In the genomic region with DNA sequence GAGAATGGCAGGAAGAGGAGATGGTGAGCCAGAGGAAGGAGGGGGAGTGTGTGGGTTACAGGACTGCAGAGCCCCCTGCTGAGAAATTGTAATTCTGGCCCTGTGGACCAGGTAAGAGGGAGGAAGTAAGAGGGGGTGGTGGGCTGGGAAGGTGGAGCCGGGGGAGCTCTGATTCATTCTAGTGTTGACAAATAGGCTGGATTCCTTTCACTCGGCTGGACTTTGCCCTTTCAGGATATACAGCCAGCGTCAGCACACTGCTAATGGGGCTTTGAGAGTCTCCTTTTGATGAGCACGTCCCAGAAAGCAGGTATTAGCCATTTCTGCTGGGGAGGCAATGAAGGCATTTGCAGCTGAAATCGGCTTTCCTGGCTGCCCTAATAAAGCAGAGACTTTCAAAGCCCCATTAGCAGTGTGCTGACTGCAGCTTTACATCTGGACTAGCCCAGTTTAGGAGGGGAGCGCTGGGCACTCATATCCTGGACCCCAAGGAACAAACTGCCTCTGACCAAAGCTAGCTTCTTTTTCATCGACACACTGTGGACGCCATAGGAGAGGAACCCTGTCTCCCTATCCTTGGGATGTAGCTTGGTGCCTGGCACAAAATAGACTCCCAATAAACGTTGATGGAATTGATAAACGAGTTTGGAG, we compare ENCODE assay signal across 1 cellular context.
TF ChIP-seq lines count a peak whose summit lies in the region.

No MANE protein-coding gene starts in this region.

TF ChIP-seq in WTC11, 78 proteins besides CTCF, POLR2A, EP300 and RAD21 (continued from another document):
- TF ChIP-seq, protein P1, sequence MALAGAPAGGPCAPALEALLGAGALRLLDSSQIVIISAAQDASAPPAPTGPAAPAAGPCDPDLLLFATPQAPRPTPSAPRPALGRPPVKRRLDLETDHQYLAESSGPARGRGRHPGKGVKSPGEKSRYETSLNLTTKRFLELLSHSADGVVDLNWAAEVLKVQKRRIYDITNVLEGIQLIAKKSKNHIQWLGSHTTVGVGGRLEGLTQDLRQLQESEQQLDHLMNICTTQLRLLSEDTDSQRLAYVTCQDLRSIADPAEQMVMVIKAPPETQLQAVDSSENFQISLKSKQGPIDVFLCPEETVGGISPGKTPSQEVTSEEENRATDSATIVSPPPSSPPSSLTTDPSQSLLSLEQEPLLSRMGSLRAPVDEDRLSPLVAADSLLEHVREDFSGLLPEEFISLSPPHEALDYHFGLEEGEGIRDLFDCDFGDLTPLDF (CRISPR knock-in tag; IDR thresholded peaks at IDR 0.05) = no peak
- TF ChIP-seq TEAD1 (CRISPR knock-in tag; IDR thresholded peaks at IDR 0.05) = no peak
- TF ChIP-seq MAX (CRISPR knock-in tag; IDR thresholded peaks at IDR 0.05) = no peak
- TF ChIP-seq, protein P2, sequence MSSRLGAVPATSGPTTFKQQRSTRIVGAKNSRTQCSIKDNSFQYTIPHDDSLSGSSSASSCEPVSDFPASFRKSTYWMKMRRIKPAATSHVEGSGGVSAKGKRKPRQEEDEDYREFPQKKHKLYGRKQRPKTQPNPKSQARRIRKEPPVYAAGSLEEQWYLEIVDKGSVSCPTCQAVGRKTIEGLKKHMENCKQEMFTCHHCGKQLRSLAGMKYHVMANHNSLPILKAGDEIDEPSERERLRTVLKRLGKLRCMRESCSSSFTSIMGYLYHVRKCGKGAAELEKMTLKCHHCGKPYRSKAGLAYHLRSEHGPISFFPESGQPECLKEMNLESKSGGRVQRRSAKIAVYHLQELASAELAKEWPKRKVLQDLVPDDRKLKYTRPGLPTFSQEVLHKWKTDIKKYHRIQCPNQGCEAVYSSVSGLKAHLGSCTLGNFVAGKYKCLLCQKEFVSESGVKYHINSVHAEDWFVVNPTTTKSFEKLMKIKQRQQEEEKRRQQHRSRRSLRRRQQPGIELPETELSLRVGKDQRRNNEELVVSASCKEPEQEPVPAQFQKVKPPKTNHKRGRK (CRISPR knock-in tag; IDR thresholded peaks at IDR 0.05; ENCODE audit: borderline replicate concordance) = no peak
- TF ChIP-seq, protein P3, sequence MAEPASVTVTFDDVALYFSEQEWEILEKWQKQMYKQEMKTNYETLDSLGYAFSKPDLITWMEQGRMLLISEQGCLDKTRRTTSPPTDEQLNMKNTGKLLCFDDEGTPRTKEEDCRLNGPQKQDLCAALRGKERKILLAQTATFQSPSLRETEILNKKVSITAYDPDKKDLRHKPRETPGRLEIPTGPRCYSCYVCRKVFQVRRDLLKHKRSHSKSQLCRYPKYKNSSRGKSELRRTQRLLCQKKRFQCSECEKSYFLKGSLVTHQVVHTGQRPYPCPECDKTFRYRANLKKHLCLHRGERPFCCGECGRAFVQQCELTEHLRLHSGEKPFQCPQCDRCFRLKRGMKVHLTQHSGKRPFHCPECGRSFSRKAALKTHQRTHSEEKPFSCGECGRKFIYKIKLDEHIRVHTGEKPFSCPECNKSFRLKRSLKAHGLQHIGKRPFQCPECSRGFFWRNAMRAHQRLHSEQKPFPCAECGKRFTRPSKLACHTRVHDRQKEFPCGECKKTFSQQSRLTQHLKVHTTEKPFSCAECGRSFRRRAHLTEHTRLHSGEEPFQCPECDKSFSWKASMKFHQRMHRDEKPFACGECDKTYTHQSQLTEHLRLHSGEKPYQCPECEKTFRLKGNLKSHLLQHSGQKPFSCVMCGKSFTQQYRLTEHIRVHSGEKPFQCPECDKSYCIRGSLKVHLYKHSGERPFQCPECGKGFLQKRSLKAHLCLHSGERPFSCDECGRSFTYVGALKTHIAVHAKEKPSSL (CRISPR knock-in tag; conservative IDR thresholded peaks at IDR 0.05) = no peak
- no peak for TF ChIP-seq ATF2 (CRISPR knock-in tag; IDR thresholded peaks at IDR 0.05; ENCODE audit: borderline replicate concordance, low read depth)
- no peak for TF ChIP-seq GTF2I (CRISPR knock-in tag; conservative IDR thresholded peaks at IDR 0.05)
- no peak for TF ChIP-seq NFATC4 (CRISPR knock-in tag; IDR thresholded peaks at IDR 0.05)
- TF ChIP-seq, protein P4, sequence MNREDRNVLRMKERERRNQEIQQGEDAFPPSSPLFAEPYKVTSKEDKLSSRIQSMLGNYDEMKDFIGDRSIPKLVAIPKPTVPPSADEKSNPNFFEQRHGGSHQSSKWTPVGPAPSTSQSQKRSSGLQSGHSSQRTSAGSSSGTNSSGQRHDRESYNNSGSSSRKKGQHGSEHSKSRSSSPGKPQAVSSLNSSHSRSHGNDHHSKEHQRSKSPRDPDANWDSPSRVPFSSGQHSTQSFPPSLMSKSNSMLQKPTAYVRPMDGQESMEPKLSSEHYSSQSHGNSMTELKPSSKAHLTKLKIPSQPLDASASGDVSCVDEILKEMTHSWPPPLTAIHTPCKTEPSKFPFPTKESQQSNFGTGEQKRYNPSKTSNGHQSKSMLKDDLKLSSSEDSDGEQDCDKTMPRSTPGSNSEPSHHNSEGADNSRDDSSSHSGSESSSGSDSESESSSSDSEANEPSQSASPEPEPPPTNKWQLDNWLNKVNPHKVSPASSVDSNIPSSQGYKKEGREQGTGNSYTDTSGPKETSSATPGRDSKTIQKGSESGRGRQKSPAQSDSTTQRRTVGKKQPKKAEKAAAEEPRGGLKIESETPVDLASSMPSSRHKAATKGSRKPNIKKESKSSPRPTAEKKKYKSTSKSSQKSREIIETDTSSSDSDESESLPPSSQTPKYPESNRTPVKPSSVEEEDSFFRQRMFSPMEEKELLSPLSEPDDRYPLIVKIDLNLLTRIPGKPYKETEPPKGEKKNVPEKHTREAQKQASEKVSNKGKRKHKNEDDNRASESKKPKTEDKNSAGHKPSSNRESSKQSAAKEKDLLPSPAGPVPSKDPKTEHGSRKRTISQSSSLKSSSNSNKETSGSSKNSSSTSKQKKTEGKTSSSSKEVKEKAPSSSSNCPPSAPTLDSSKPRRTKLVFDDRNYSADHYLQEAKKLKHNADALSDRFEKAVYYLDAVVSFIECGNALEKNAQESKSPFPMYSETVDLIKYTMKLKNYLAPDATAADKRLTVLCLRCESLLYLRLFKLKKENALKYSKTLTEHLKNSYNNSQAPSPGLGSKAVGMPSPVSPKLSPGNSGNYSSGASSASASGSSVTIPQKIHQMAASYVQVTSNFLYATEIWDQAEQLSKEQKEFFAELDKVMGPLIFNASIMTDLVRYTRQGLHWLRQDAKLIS (CRISPR knock-in tag; IDR thresholded peaks at IDR 0.05; ENCODE audit: borderline replicate concordance) = no peak
- no peak for TF ChIP-seq ELF4 (CRISPR knock-in tag; IDR thresholded peaks at IDR 0.05; ENCODE audit: low read depth)
- TF ChIP-seq ZNF232 (CRISPR knock-in tag; IDR thresholded peaks at IDR 0.05) = no peak
TF ChIP-seq in WTC11: peak in this region for 0.
